Comparison of ENCODE assay signal across 13 cellular contexts in genomic region chr1:197307551-197307950, GRCh38. TPM values are rescaled to one million over a fixed set of nuclear protein-coding genes. Genes with fewer than 3 reads are reported as not detected.
"Had no signal": no experiment of that assay in that cellular context is flagged by ENCODE, and none has a peak within 500 bp of the region (broad histone marks: within the 10 kb centered on the region; RNA-seq: fewer than 3 reads in every experiment).

No MANE protein-coding gene starts in this region.

- H3K27ac ChIP-seq: left lung, thoracic aorta had no signal

- H3K9me3 ChIP-seq: left lung, thoracic aorta had no signal

- H3K4me1 ChIP-seq: left lung had no signal

- ATAC-seq: effector memory CD8-positive, alpha-beta T cell; left lung; natural killer cell treated with Interleukin-12 subunit alpha and Interleukin-12 subunit beta and Interleukin-15 and Interleukin-18, amount 100 ng/mL, for 72 hours had no signal

- H3K36me3 ChIP-seq: left lung, thoracic aorta had no signal

- DNase-seq: activated B cell treated with CpG ODN at 0.5 μM for 24 hours; activated CD4-positive, alpha-beta T cell treated with anti-CD3 and anti-CD28 coated beads, Interleukin-2, amount 10 ng/mL, durations not matched to agents 7 days and 5 days; activated CD8-positive, alpha-beta memory T cell treated with anti-CD3 and anti-CD28 coated beads for 24 hours; activated naive CD4-positive, alpha-beta T cell treated with Interleukin-2 at 50 U/mL for 16 hours; central memory CD4-positive, alpha-beta T cell; cortex of kidney; effector memory CD8-positive, alpha-beta T cell; left lung; stimulated activated CD4-positive, alpha-beta T cell treated with anti-CD3 and anti-CD28 coated beads, Interleukin-4, amount 100 ng/mL, for 1 hour; stimulated activated CD8-positive, alpha-beta memory T cell treated with anti-CD3 and anti-CD28 coated beads, Interleukin-4, amount 100 ng/mL, for 48 hours had no signal

- H3K27me3 ChIP-seq: left lung had no signal

- H3K4me3 ChIP-seq: left lung, thoracic aorta had no signal

RNA-seq across cellular contexts. Expression of gene CRB1, which starts 39.5 kb away (rescaled TPM):
- total RNA-seq: activated B cell treated with CpG ODN at 0.5 μM for 24 hours, osteoblast, thoracic aorta had no signal
